Comparison of ENCODE assay signal across 2 cellular contexts in genomic region chr6:157768304-157768703, GRCh38.
TF ChIP-seq lines count a peak whose summit lies in the region.

No MANE protein-coding gene starts in this region.

TF ChIP-seq in IMR-90, 13 proteins besides CTCF, POLR2A, EP300 and RAD21:
- TF ChIP-seq RFX5 (IDR thresholded peaks at IDR 0.05; ENCODE audit: low read depth, low read length) = no peak
- TF ChIP-seq USF2 (IDR thresholded peaks at IDR 0.05; ENCODE audit: low read depth, low read length) = no peak
- no peak for TF ChIP-seq MXI1 (IDR thresholded peaks at IDR 0.05; ENCODE audit: borderline replicate concordance, low read depth, low read length)
- TF ChIP-seq CEBPB (IDR thresholded peaks at IDR 0.05; ENCODE audit: low read depth, low read length) = no peak
- TF ChIP-seq MAFK (IDR thresholded peaks at IDR 0.05; ENCODE audit: low read depth, low read length) = no peak
- no peak for TF ChIP-seq FOS (IDR thresholded peaks at IDR 0.05; ENCODE audit: low read depth, low read length)
- no peak for TF ChIP-seq RCOR1 (IDR thresholded peaks at IDR 0.05; ENCODE audit: insufficient replicate concordance, low read length)
- TF ChIP-seq BHLHE40 (IDR thresholded peaks at IDR 0.05; ENCODE audit: low read depth, low read length) = no peak
- TF ChIP-seq MAZ (IDR thresholded peaks at IDR 0.05; ENCODE audit: borderline replicate concordance, low read depth, low read length) = no peak
- no peak for TF ChIP-seq SMC3 (IDR thresholded peaks at IDR 0.05; ENCODE audit: low read depth, low read length)
- no peak for TF ChIP-seq NFE2L2 (IDR thresholded peaks at IDR 0.05; ENCODE audit: low read depth, low read length)

TF ChIP-seq in WTC11, 78 proteins besides CTCF, POLR2A, EP300 and RAD21:
- no peak for TF ChIP-seq PRDM15 (CRISPR knock-in tag; IDR thresholded peaks at IDR 0.05)
- no peak for TF ChIP-seq E2F1 (CRISPR knock-in tag; IDR thresholded peaks at IDR 0.05)
- no peak for TF ChIP-seq ZNF416 (CRISPR knock-in tag; IDR thresholded peaks at IDR 0.05)
- no peak for TF ChIP-seq ZNF263 (CRISPR knock-in tag; IDR thresholded peaks at IDR 0.05; ENCODE audit: low read depth)
- no peak for TF ChIP-seq USF1 (CRISPR knock-in tag; IDR thresholded peaks at IDR 0.05)
- TF ChIP-seq HMGA2 (CRISPR knock-in tag; IDR thresholded peaks at IDR 0.05) = no peak
- no peak for TF ChIP-seq ERG (CRISPR knock-in tag; IDR thresholded peaks at IDR 0.05)
- TF ChIP-seq ZSCAN18 (CRISPR knock-in tag; IDR thresholded peaks at IDR 0.05) = no peak
- no peak for TF ChIP-seq ZNF396 (CRISPR knock-in tag; IDR thresholded peaks at IDR 0.05; ENCODE audit: borderline replicate concordance)
- TF ChIP-seq GRHL2 (CRISPR knock-in tag; IDR thresholded peaks at IDR 0.05; ENCODE audit: insufficient replicate concordance, severe bottlenecking) = no peak
- TF ChIP-seq MLX (CRISPR knock-in tag; IDR thresholded peaks at IDR 0.05) = no peak
- TF ChIP-seq TCF7 (CRISPR knock-in tag; IDR thresholded peaks at IDR 0.05; ENCODE audit: low read depth) = no peak
- no peak for TF ChIP-seq FOXK1 (CRISPR knock-in tag; IDR thresholded peaks at IDR 0.05)
- no peak for TF ChIP-seq OVOL2 (CRISPR knock-in tag; IDR thresholded peaks at IDR 0.05; ENCODE audit: borderline replicate concordance)
- TF ChIP-seq STAT6 (CRISPR knock-in tag; conservative IDR thresholded peaks at IDR 0.05; ENCODE audit: low read depth) = no peak
- no peak for TF ChIP-seq MYBL2 (CRISPR knock-in tag; IDR thresholded peaks at IDR 0.05)
- TF ChIP-seq JUN (CRISPR knock-in tag; IDR thresholded peaks at IDR 0.05) = no peak
